In genomic region chr2:101387151-101387807, GRCh38 we compare ENCODE assay signal across 8 cellular contexts. TPM values are rescaled to one million over a fixed set of nuclear protein-coding genes. Genes with fewer than 3 reads are reported as not detected.
DNase-seq lines count a peak whose midpoint lies in the region; ATAC-seq and TF ChIP-seq lines count a peak whose summit lies in the region.

A gene with protein sequence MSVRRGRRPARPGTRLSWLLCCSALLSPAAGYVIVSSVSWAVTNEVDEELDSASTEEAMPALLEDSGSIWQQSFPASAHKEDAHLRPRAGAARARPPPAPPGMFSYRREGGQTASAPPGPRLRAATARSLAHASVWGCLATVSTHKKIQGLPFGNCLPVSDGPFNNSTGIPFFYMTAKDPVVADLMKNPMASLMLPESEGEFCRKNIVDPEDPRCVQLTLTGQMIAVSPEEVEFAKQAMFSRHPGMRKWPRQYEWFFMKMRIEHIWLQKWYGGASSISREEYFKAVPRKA (minus strand): TSS chr2:101387503. CDS start chr2:101387457, 46 bp downstream.

- H3K27me3 ChIP-seq in Panc1 (ENCODE audit: control insufficient read depth, insufficient read depth, low read length): peaks cover 30% of the 10 kb centered on the region

- peak; percentile 13 for DNase-seq in SKM-1 treated with dmso at 0.1 percent for 144 hours (lab: John Stamatoyannopoulos, UW; ENCODE audit: unreplicated experiment)
- no peak for DNase-seq in SKM-1 (lab: John Stamatoyannopoulos, UW; ENCODE audit: unreplicated experiment)
- DNase-seq in Panc1 (ENCODE audit: low read depth, low spot score): no peak
- DNase-seq in activated gamma-delta T cell treated with Interleukin-2 at 50 U/mL for 16 hours: peak; percentile 36
- DNase-seq in foreskin melanocyte: peak; percentile 32
- peak; percentile 70 for DNase-seq in neural crest cell (ENCODE audit: low read depth, low spot score)
- peak; percentile 33 for DNase-seq in stromal cell of bone marrow (ENCODE audit: low read depth)

- no peak within 1 kb of the TSS for H3K27ac Mint-ChIP-seq in neural crest cell (ENCODE audit: unreplicated experiment)

- H3K4me1 ChIP-seq in Panc1 (ENCODE audit: control insufficient read depth, insufficient read depth, low read length): no peaks in the 10 kb centered on the region

- intact Hi-C loops in Panc1 (cut with micrococcal nuclease; ENCODE audit: unreplicated experiment): loop anchor here (5.0 kb wide), 1 partner anchor 40 kb away; no protein-coding TSS in a partner anchor

- no peak within 1 kb of the TSS for H3K27ac ChIP-seq in Panc1 (ENCODE audit: low read length)

- BruUV-seq in Panc1 (replicated peaks; lab: Mats Ljungman, UMichigan): no TSS peak

- peak within 1 kb of the TSS; percentile 42 to 43 for H3K4me3 ChIP-seq in Panc1 (ENCODE audit: low read depth in 2 of 2, low read length in 2 of 2)

- in situ Hi-C loops in Panc1 (cut with HindIII; ENCODE audit: low pct_unique_long_range_greater_than_20kb, low sequenced_read_pairs): no loop called here

- no peaks in the 10 kb centered on the region for H3K36me3 ChIP-seq in Panc1 (ENCODE audit: control insufficient read depth, insufficient read depth, low read length)

- H3K9me3 ChIP-seq in Panc1 (ENCODE audit: control insufficient read depth, insufficient read depth, low read depth, low read length): no peaks in the 10 kb centered on the region

- peaks cover 83% of the 10 kb centered on the region for H3K27me3 Mint-ChIP-seq in neural crest cell (ENCODE audit: low read depth)

- no peaks in the 10 kb centered on the region for H3K9me3 Mint-ChIP-seq in neural crest cell

- peaks cover 12% of the 10 kb centered on the region for H3K4me1 Mint-ChIP-seq in neural crest cell

- H3K4me3 Mint-ChIP-seq in neural crest cell: peak within 1 kb of the TSS; percentile 72

- ATAC-seq in Panc1: peak; percentile 87
- ATAC-seq in GM19035 (IDR thresholded peaks at IDR 0.05; ENCODE audit: unreplicated experiment): no peak

- CTCF ChIA-PET in Panc1 (lab: Charles Lee): interaction anchor here (0.6 to 0.9 kb wide), 8 partner anchors 13 to 195 kb away, joined by 3 to 10 read pairs (median 6); no protein-coding TSS in a partner anchor

- no peaks in the 10 kb centered on the region for H3K36me3 Mint-ChIP-seq in neural crest cell (ENCODE audit: low read depth)

- POLR2A ChIA-PET in Panc1 (lab: Charles Lee): no interaction called here

- peak; percentile 84 for TF ChIP-seq CTCF in Panc1 (IDR thresholded peaks at IDR 0.05)
- peak; percentile 72 for TF ChIP-seq CTCF in neural crest cell (conservative IDR thresholded peaks at IDR 0.05)

RNA-seq across cellular contexts. Expression of the gene that starts here (rescaled TPM):
- total RNA-seq in Panc1 (2021; ENCODE audit: unreplicated experiment) (0.21 TPM), neural crest cell (0.63 TPM in 1 of 2 replicates, not detected in the other)
- polyA plus RNA-seq in Panc1 (2012; ENCODE audit: insufficient read length): not detected

Comparison
In these comparisons a context has a peak if more than half of its experiments do, and no peak if none do; other contexts are left out.
1. DNase-seq: peak in SKM-1 treated with dmso at 0.1 percent for 144 hours (single experiment), activated gamma-delta T cell treated with Interleukin-2 at 50 U/mL for 16 hours (single experiment), foreskin melanocyte (single experiment) and stromal cell of bone marrow (single experiment); none in SKM-1 (single experiment) and Panc1 (single experiment).
2. Peak in ATAC-seq and H3K4me3 ChIP-seq in Panc1; RNA of the gene not detected or under 1 TPM.
3. Peak in DNase-seq in neural crest cell; RNA of the gene not detected or under 1 TPM.